29 cellular contexts compared by ENCODE assay signal in genomic region chr20:56574531-56575142, GRCh38. TPM values are rescaled to one million over a fixed set of nuclear protein-coding genes. Genes with fewer than 3 reads are reported as not detected.
DNase-seq lines count a peak whose midpoint lies in the region; ATAC-seq, FAIRE-seq and TF ChIP-seq lines count a peak whose summit lies in the region.
"Had no signal": no experiment of that assay in that cellular context is flagged by ENCODE, and none has a peak within 500 bp of the region (broad histone marks: within the 10 kb centered on the region; RNA-seq: fewer than 3 reads in every experiment).

No MANE protein-coding gene starts in this region.

- dilution Hi-C loops in mammary epithelial cell (cut with HindIII; ENCODE audit: low sequenced_read_pairs) (no loop called here), keratinocyte (cut with MboI; ENCODE audit: extremely low pct_ligation_motif_present, low sequenced_read_pairs) (no loop called here)

- no peaks in the 10 kb centered on the region for H3K9me1 ChIP-seq in keratinocyte (ENCODE audit: control insufficient read depth, extremely low read depth, insufficient read depth, low read length)

- WGBS in mammary epithelial cell (ENCODE audit: low coverage, missing lambda C conversion rate): 36% methylated on average over 8 of the region's 10 CpGs

- FAIRE-seq in keratinocyte (lab: Jason Lieb, UNC): peak; percentile 53
- FAIRE-seq: GM12892, GM19239 had no signal

- H3K27me3 ChIP-seq in mammary epithelial cell (ENCODE audit: insufficient read depth, low read length) (no peaks in the 10 kb centered on the region), keratinocyte (ENCODE audit: control insufficient read depth, extremely low read depth, insufficient read depth, low read length) (no peaks in the 10 kb centered on the region)
- H3K27me3 ChIP-seq: sigmoid colon, thyroid gland had no signal

- H3K4me1 ChIP-seq in mammary epithelial cell (ENCODE audit: insufficient read depth, low read length) (peaks cover 13% of the 10 kb centered on the region), keratinocyte (ENCODE audit: control insufficient read depth, extremely low read depth, insufficient read depth, low read length) (peaks cover 16% of the 10 kb centered on the region)
- H3K4me1 ChIP-seq: sigmoid colon, SJCRH30, thyroid gland had no signal

- no peak for ATAC-seq in effector memory CD8-positive, alpha-beta T cell (replicated peaks)
- ATAC-seq in HG02610 (IDR thresholded peaks at IDR 0.05; ENCODE audit: unreplicated experiment): no peak
- ATAC-seq in HG03442 (IDR thresholded peaks at IDR 0.05; ENCODE audit: unreplicated experiment): no peak
- ATAC-seq: activated T-helper 17 cell treated with anti-CD3 and anti-CD28 coated beads, Interleukin-2, amount 50 U/mL, for 72 hours had no signal

- H3K4me3 ChIP-seq in mammary epithelial cell (replicated peaks in 1 of 3; ENCODE audit: insufficient read depth in 1 of 3, low read depth in 2 of 3, low read length in 3 of 3) (no peak overlapping the region), keratinocyte (ENCODE audit: control insufficient read depth in 2 of 3, extremely low read depth in 1 of 3, insufficient read depth in 2 of 3, low read depth in 1 of 3, low read length in 3 of 3) (peak overlapping the region in 1 of 3 experiments; percentile 27)
- H3K4me3 ChIP-seq: coronary artery, sigmoid colon, SJCRH30, thyroid gland had no signal

- no peaks in the 10 kb centered on the region for H3K36me3 Mint-ChIP-seq in effector memory CD8-positive, alpha-beta T cell (ENCODE audit: insufficient read depth)
- H3K36me3 Mint-ChIP-seq: activated naive CD8-positive, alpha-beta T cell; brain; memory B cell; naive B cell had no signal

- H3K79me2 ChIP-seq in mammary epithelial cell (ENCODE audit: insufficient read depth, low read length): no peaks in the 10 kb centered on the region
- no peaks in the 10 kb centered on the region for H3K79me2 ChIP-seq in keratinocyte (ENCODE audit: control insufficient read depth, insufficient read depth, low read length)

- intact Hi-C loops in mammary epithelial cell (cut with micrococcal nuclease): loop anchor here (2.0 to 5.0 kb wide), 2 partner anchors 326 to 387 kb away; partner anchors contain the start of gene MC3R

- CTCF ChIA-PET in mammary epithelial cell (lab: Charles Lee; ENCODE audit: low non-redundant PET): no interaction called here

- no peak for TF ChIP-seq CTCF in mammary epithelial cell (conservative IDR thresholded peaks at IDR 0.05 in 1 of 2, IDR thresholded peaks at IDR 0.05 in 1 of 2; ENCODE audit: extremely low read depth in 1 of 2, insufficient read depth in 1 of 2, low read depth in 1 of 2, low read length in 2 of 2)
- TF ChIP-seq CTCF in keratinocyte (optimal IDR thresholded peaks at IDR 0.05 in 1 of 3, IDR thresholded peaks at IDR 0.05 in 1 of 3, conservative IDR thresholded peaks at IDR 0.05 in 1 of 3; ENCODE audit: extremely low read depth in 1 of 3, insufficient read depth in 2 of 3, low read length in 3 of 3): no peak

- BruUV-seq in mammary epithelial cell (replicated peaks; lab: Mats Ljungman, UMichigan): no TSS peak

- H3K4me2 ChIP-seq in mammary epithelial cell (ENCODE audit: insufficient read depth, low read depth, low read length) (no peak overlapping the region), keratinocyte (ENCODE audit: control insufficient read depth, extremely low read depth, insufficient read depth, low read depth, low read length) (peak overlapping the region; percentile 64)

- no peak overlapping the region for H3K27ac ChIP-seq in mammary epithelial cell (ENCODE audit: insufficient read depth, low read depth, low read length)
- no peak overlapping the region for H3K27ac ChIP-seq in keratinocyte (ENCODE audit: control insufficient read depth, insufficient read depth, low read length)
- H3K27ac ChIP-seq: coronary artery, sigmoid colon, SJCRH30, thyroid gland had no signal

- H4K20me1 ChIP-seq in mammary epithelial cell (ENCODE audit: insufficient read depth, low read length): no peaks in the 10 kb centered on the region
- H4K20me1 ChIP-seq in keratinocyte (ENCODE audit: control insufficient read depth, extremely low read depth, insufficient read depth, low read length): no peaks in the 10 kb centered on the region

- H3K9me3 ChIP-seq in mammary epithelial cell (replicated peaks; ENCODE audit: insufficient read depth, low read length) (no peaks in the 10 kb centered on the region), keratinocyte (ENCODE audit: control insufficient read depth, low read depth, low read length) (no peaks in the 10 kb centered on the region)
- H3K9me3 ChIP-seq: sigmoid colon, thyroid gland had no signal

- H3K9ac ChIP-seq in mammary epithelial cell (ENCODE audit: insufficient read depth, low read length): no peak overlapping the region
- no peak overlapping the region for H3K9ac ChIP-seq in keratinocyte (ENCODE audit: control insufficient read depth, extremely low read depth, insufficient read depth, low read length)

- peaks cover 45 to 64% of the 10 kb centered on the region in 2 donors for H3K27me3 Mint-ChIP-seq in effector memory CD8-positive, alpha-beta T cell

- H3K4me3 Mint-ChIP-seq in effector memory CD8-positive, alpha-beta T cell: no peak overlapping the region
- H3K4me3 Mint-ChIP-seq: activated naive CD8-positive, alpha-beta T cell; activated T-helper 17 cell treated with anti-CD3 and anti-CD28 coated beads, Interleukin-2, amount 50 U/mL, for 72 hours; brain; IgD-negative memory B cell; memory B cell had no signal

- H3K36me3 ChIP-seq in mammary epithelial cell (ENCODE audit: insufficient read depth, low read length) (no peaks in the 10 kb centered on the region), keratinocyte (ENCODE audit: control insufficient read depth in 2 of 2, extremely low read depth in 1 of 2, insufficient read depth in 2 of 2, low read length in 2 of 2) (no peaks in the 10 kb centered on the region)
- H3K36me3 ChIP-seq: sigmoid colon, SJCRH30, thyroid gland had no signal

- H3K4me1 Mint-ChIP-seq in effector memory CD8-positive, alpha-beta T cell (ENCODE audit: low read depth in 2 of 2): no peaks in the 10 kb centered on the region
- H3K4me1 Mint-ChIP-seq: activated T-helper 17 cell treated with anti-CD3 and anti-CD28 coated beads, Interleukin-2, amount 50 U/mL, for 72 hours; brain; IgD-negative memory B cell; memory B cell had no signal

- H3K9me3 Mint-ChIP-seq in effector memory CD8-positive, alpha-beta T cell: no peaks in the 10 kb centered on the region
- H3K9me3 Mint-ChIP-seq: activated T-helper 17 cell treated with anti-CD3 and anti-CD28 coated beads, Interleukin-2, amount 50 U/mL, for 72 hours had no signal

- DNase-seq in HT1080 (ENCODE audit: low read depth) (peak; percentile 28), mammary epithelial cell (peak; percentile 35), keratinocyte (ENCODE audit: low read depth, low spot score) (peak; percentile 11), ureter (ENCODE audit: low spot score) (peak; percentile 47)
- no peak for DNase-seq in effector memory CD8-positive, alpha-beta T cell
- DNase-seq: activated CD4-positive, alpha-beta T cell treated with anti-CD3 and anti-CD28 coated beads, Interleukin-2, amount 50 U/mL, for 1 hour; foreskin melanocyte; H7; hippocampal formation; naive B cell; NCI-H146; NCI-H2227 treated with DMSO at 0.1 percent for 48 hours; sigmoid colon; SJCRH30; stimulated activated naive CD4-positive, alpha-beta T cell; thyroid gland had no signal

- H3K27ac Mint-ChIP-seq in effector memory CD8-positive, alpha-beta T cell: no peak overlapping the region
- H3K27ac Mint-ChIP-seq: activated naive CD8-positive, alpha-beta T cell; activated T-helper 17 cell treated with anti-CD3 and anti-CD28 coated beads, Interleukin-2, amount 50 U/mL, for 72 hours; brain; IgD-negative memory B cell; memory B cell; naive B cell had no signal

- H2AFZ ChIP-seq in mammary epithelial cell (ENCODE audit: low read depth, low read length) (no peak overlapping the region), keratinocyte (ENCODE audit: control insufficient read depth, low read length) (peak overlapping the region; percentile 9)

- in situ Hi-C loops in mammary epithelial cell (cut with MboI; ENCODE audit: low sequenced_read_pairs in 2 of 2): loop anchor here (25.0 kb wide), 1 partner anchor 763 kb away; the partner anchor contains the start of gene SPO11 (in 2 of the 2)

RNA-seq across cellular contexts. Expression of gene FAM209B, which starts 41.6 kb away (rescaled TPM):
- total RNA-seq in HT1080 (2014; rRNA removed; shearing (Covaris generic)): not detected in 2 replicates
- not detected in 2 replicates for polyA plus RNA-seq in HT1080 (2015; cell fraction: cytosol; rRNA removed)
- polyA plus RNA-seq in HT1080 (2015; cell fraction: nucleus; rRNA removed): not detected in 2 replicates
- total RNA-seq in mammary epithelial cell: not detected
- 0.22 TPM for polyA plus RNA-seq in mammary epithelial cell
- not detected for polyA minus RNA-seq in mammary epithelial cell
- polyA plus RNA-seq in keratinocyte: 0.12 to 0.38 TPM (median 0.18 TPM) in 3 replicates
- polyA plus RNA-seq in keratinocyte (2011; ENCODE audit: low read depth): 0.54 TPM
- polyA plus RNA-seq in keratinocyte (2011; cell fraction: cytosol; rRNA removed): 0.13 and 0.26 TPM in 2 replicates
- polyA plus RNA-seq in keratinocyte (2011; cell fraction: nucleus; rRNA removed): 0.52 and 0.62 TPM in 2 replicates
- polyA plus RNA-seq in keratinocyte (2012; ENCODE audit: low replicate concordance): 0.65 TPM in 1 of 2 replicates, not detected in the other
- 0.59 TPM in 1 of 3 replicates, not detected in the others for polyA minus RNA-seq in keratinocyte
- not detected for polyA minus RNA-seq in keratinocyte (2011; cell fraction: cytosol; rRNA and poly(A)+ RNA removed)
- not detected in 2 replicates for polyA minus RNA-seq in keratinocyte (2011; cell fraction: nucleus; rRNA and poly(A)+ RNA removed)
- total RNA-seq in ureter: not detected
- total RNA-seq: kidney epithelial cell, osteocyte, sigmoid colon, SJCRH30 had no signal

RNA-seq across cellular contexts. Expression of gene FAM209A, which starts 50.1 kb away (rescaled TPM):
- total RNA-seq in HT1080 (2014; rRNA removed; shearing (Covaris generic)): not detected in 2 replicates
- polyA plus RNA-seq in HT1080 (2015; cell fraction: cytosol; rRNA removed): not detected in 2 replicates
- not detected in 2 replicates for polyA plus RNA-seq in HT1080 (2015; cell fraction: nucleus; rRNA removed)
- total RNA-seq in mammary epithelial cell (under 1 TPM in 1 of 2 donors, not detected in 1; 0.52 TPM), ureter (not detected)
- polyA plus RNA-seq in mammary epithelial cell (not detected), keratinocyte (0.35 to 0.55 TPM in 2 of 3 replicates, not detected in the other)
- polyA minus RNA-seq in mammary epithelial cell (not detected), keratinocyte (0.48 to 0.76 TPM in 2 of 3 replicates, not detected in the other)
- not detected for polyA plus RNA-seq in keratinocyte (2011; ENCODE audit: low read depth)
- 0.09 TPM in 1 of 2 replicates, not detected in the other for polyA plus RNA-seq in keratinocyte (2011; cell fraction: cytosol; rRNA removed)
- 1.7 and 2.1 TPM in 2 replicates for polyA plus RNA-seq in keratinocyte (2011; cell fraction: nucleus; rRNA removed)
- polyA plus RNA-seq in keratinocyte (2012; ENCODE audit: low replicate concordance): 0.25 TPM in 1 of 2 replicates, not detected in the other
- polyA minus RNA-seq in keratinocyte (2011; cell fraction: cytosol; rRNA and poly(A)+ RNA removed): not detected
- polyA minus RNA-seq in keratinocyte (2011; cell fraction: nucleus; rRNA and poly(A)+ RNA removed): 0.74 and 2.6 TPM in 2 replicates
- total RNA-seq: kidney epithelial cell, SJCRH30 had no signal
- polyA plus RNA-seq: IgD-negative memory B cell had no signal

RNA-seq across cellular contexts. Expression of gene TFAP2C, which starts 54.5 kb away (rescaled TPM):
- total RNA-seq in HT1080 (2014; rRNA removed; shearing (Covaris generic)): 8.3 and 11.7 TPM in 2 replicates
- polyA plus RNA-seq in HT1080 (2015; cell fraction: cytosol; rRNA removed): 8.3 and 8.4 TPM in 2 replicates
- 11.6 and 13.0 TPM in 2 replicates for polyA plus RNA-seq in HT1080 (2015; cell fraction: nucleus; rRNA removed)
- total RNA-seq in mammary epithelial cell (10 to 100 TPM; 20.0 to 23.3 TPM), ureter (12.5 TPM)
- polyA plus RNA-seq in mammary epithelial cell (12.7 TPM), keratinocyte (5.5 to 24.7 TPM (median 11.5 TPM) in 3 replicates)
- polyA minus RNA-seq in mammary epithelial cell (18.0 TPM), keratinocyte (5.9 to 11.7 TPM (median 10.8 TPM) in 3 replicates)
- 7.3 TPM for polyA plus RNA-seq in keratinocyte (2011; ENCODE audit: low read depth)
- 7.4 and 8.5 TPM in 2 replicates for polyA plus RNA-seq in keratinocyte (2011; cell fraction: cytosol; rRNA removed)
- polyA plus RNA-seq in keratinocyte (2011; cell fraction: nucleus; rRNA removed): 16.9 and 20.0 TPM in 2 replicates
- polyA plus RNA-seq in keratinocyte (2012; ENCODE audit: low replicate concordance): 16.6 and 23.1 TPM in 2 replicates
- polyA minus RNA-seq in keratinocyte (2011; cell fraction: cytosol; rRNA and poly(A)+ RNA removed): 12.1 TPM
- polyA minus RNA-seq in keratinocyte (2011; cell fraction: nucleus; rRNA and poly(A)+ RNA removed): 13.0 and 15.7 TPM in 2 replicates
- total RNA-seq: activated T-helper 17 cell treated with anti-CD3 and anti-CD28 coated beads, Interleukin-2, amount 50 U/mL, for 72 hours; SJCRH30; T-helper 1 cell treated with Interleukin-12 subunit alpha and Interleukin-12 subunit beta and Interleukin-4 antibody, amounts not matched to agents 30 ng/mL and 1 ng/mL, for 36 hours had no signal
- polyA plus RNA-seq: IgD-negative memory B cell had no signal

Comparison
In these comparisons a context has a peak if more than half of its experiments do, and no peak if none do; other contexts are left out.
1. DNase-seq: peak in HT1080 (single experiment), mammary epithelial cell (single experiment), keratinocyte (single experiment) and ureter (single experiment); none in effector memory CD8-positive, alpha-beta T cell (0 of 3).